27 cellular contexts compared by ENCODE assay signal in the genomic region with DNA sequence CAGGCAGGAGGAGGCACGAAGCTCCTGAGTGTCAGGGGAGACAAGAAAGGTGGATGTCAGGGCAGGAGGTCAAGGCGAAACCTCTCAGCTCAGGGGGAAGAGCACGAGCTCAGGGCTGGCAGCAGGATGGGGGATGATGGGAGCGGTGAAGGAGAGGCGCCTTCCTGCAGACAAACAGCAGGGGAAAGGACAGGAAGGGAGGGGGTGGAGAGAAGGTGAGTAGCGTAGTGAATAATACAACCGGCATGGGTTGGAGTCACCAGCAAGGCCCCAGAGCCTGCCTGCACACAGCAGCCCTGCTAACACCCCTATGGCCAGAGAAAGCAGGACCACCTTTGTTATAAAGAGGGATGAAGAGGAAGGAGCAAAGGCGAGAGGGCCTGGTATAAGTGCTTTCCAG.
"Had no signal": no experiment of that assay in that cellular context is flagged by ENCODE, and none has a peak within 500 bp of the region (broad histone marks: within the 10 kb centered on the region; RNA-seq: fewer than 3 reads in every experiment).

No MANE protein-coding gene starts in this region.

- H3K36me3 Mint-ChIP-seq: natural killer cell treated with Interleukin-12 subunit alpha and Interleukin-12 subunit beta and Interleukin-15 and Interleukin-18, amount 100 ng/mL, for 72 hours had no signal

- H3K36me3 ChIP-seq: heart right ventricle, left ventricle myocardium inferior, ovary, right atrium auricular region, right lobe of liver, suprapubic skin, thoracic aorta, tibial artery, upper lobe of right lung had no signal

- H3K9me3 ChIP-seq: ovary, right atrium auricular region, right lobe of liver, suprapubic skin, thoracic aorta, tibial artery, upper lobe of right lung had no signal

- H3K27ac Mint-ChIP-seq: mesothelial cell of epicardium; naive thymus-derived CD4-positive, alpha-beta T cell; natural killer cell treated with Interleukin-12 subunit alpha and Interleukin-12 subunit beta and Interleukin-15 and Interleukin-18, amount 100 ng/mL, for 72 hours; progenitor cell of endocrine pancreas; stimulated activated naive CD8-positive, alpha-beta T cell treated with anti-CD3 and anti-CD28 coated beads, Interleukin-15, Interleukin-2, amounts not matched to agents 100 ng/mL and 50 ng/mL, for 24 hours had no signal

- DNase-seq: heart right ventricle; islet precursor cell; left ventricle myocardium inferior; mesendoderm; mucosa of descending colon; naive thymus-derived CD4-positive, alpha-beta T cell; ovary; right lobe of liver; stimulated activated CD4-positive, alpha-beta T cell treated with anti-CD3 and anti-CD28 coated beads, Interleukin-12 subunit alpha, Interleukin-12 subunit beta, amount 100 ng/mL, for 4 hours; stimulated activated CD4-positive, alpha-beta T cell treated with anti-CD3 and anti-CD28 coated beads, Interleukin-15, amount 100 ng/mL, for 24 hours; stimulated activated CD4-positive, alpha-beta T cell treated with anti-CD3 and anti-CD28 coated beads, Interleukin-2, amount 100 ng/mL, for 24 hours; stimulated activated CD4-positive, alpha-beta T cell treated with anti-CD3 and anti-CD28 coated beads, Interleukin-4, amount 100 ng/mL, for 1 hour; stimulated activated naive CD4-positive, alpha-beta T cell; tibial artery; trophoblast cell; upper lobe of right lung had no signal

- H3K9me3 Mint-ChIP-seq: natural killer cell treated with Interleukin-12 subunit alpha and Interleukin-12 subunit beta and Interleukin-15 and Interleukin-18, amount 100 ng/mL, for 72 hours had no signal

- H3K4me1 Mint-ChIP-seq: naive thymus-derived CD4-positive, alpha-beta T cell had no signal

- H3K27me3 ChIP-seq: hepatocyte, ovary, right atrium auricular region, right lobe of liver, tibial artery, upper lobe of right lung had no signal

- H3K27me3 Mint-ChIP-seq: naive thymus-derived CD4-positive, alpha-beta T cell; natural killer cell treated with Interleukin-12 subunit alpha and Interleukin-12 subunit beta and Interleukin-15 and Interleukin-18, amount 100 ng/mL, for 72 hours; stimulated activated naive CD8-positive, alpha-beta T cell treated with anti-CD3 and anti-CD28 coated beads, Interleukin-15, Interleukin-2, amounts not matched to agents 100 ng/mL and 50 ng/mL, for 24 hours had no signal

- H3K27ac ChIP-seq: heart right ventricle, left ventricle myocardium inferior, ovary, right atrium auricular region, right lobe of liver, suprapubic skin, thoracic aorta, tibial artery, upper lobe of right lung had no signal

- H3K4me1 ChIP-seq: heart right ventricle, left ventricle myocardium inferior, right atrium auricular region, right lobe of liver, suprapubic skin, tibial artery, upper lobe of right lung had no signal

- H3K4me3 ChIP-seq: heart right ventricle, hepatocyte, left ventricle myocardium inferior, lung, mucosa of descending colon, ovary, right atrium auricular region, right lobe of liver, smooth muscle cell, suprapubic skin, tibial artery, upper lobe of right lung had no signal

- H3K4me3 Mint-ChIP-seq: mesothelial cell of epicardium; naive thymus-derived CD4-positive, alpha-beta T cell; natural killer cell treated with Interleukin-12 subunit alpha and Interleukin-12 subunit beta and Interleukin-15 and Interleukin-18, amount 100 ng/mL, for 72 hours; neural crest cell; stimulated activated naive CD8-positive, alpha-beta T cell treated with anti-CD3 and anti-CD28 coated beads, Interleukin-15, Interleukin-2, amounts not matched to agents 100 ng/mL and 50 ng/mL, for 24 hours had no signal
